In the genomic region with DNA sequence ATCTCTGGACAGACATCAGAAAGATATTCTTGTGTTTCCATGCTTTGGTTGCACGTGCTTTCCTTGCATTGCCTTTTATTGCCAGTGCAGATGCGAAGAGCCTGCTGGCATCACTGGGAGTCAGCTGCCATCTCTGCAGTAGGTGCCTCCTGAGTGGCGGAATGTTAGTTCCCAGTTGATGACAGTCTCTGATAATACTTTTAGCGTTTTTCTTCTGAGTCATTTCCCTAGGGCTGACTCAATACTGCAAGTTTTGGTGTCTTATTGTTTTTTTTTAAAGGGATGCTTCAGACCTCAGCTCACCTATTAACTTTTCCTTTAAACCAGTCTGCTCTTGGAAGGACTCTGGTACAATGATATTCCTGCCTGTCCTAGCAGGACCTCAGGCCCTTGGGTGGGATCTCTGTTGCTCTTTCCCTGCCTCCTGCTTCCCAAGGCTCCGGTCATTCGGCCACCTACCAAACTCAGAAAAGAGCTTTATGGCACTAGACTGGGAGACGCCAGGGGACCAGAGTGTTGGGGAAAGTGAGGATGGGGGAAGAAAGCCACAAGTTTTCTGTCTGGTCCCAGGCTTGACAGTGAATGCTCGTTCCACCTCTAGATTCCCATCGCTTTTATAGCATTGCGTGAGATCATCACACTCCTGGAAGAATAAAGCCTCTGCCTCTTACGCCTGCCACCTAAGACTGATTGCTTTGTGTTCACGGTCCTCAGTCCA, we compare ENCODE assay signal across 15 cellular contexts.
DNase-seq lines count a peak whose midpoint lies in the region; ATAC-seq, FAIRE-seq and TF ChIP-seq lines count a peak whose summit lies in the region.
"Had no signal": no experiment of that assay in that cellular context is flagged by ENCODE, and none has a peak within 500 bp of the region (broad histone marks: within the 10 kb centered on the region; RNA-seq: fewer than 3 reads in every experiment).

No MANE protein-coding gene starts in this region.

- 0 out of 5 replicates have a peak, but pooled peaks of 1 of the 2 experiments have one; percentile 32 for TF ChIP-seq RAD21 in A549 (conservative IDR thresholded peaks at IDR 0.05 in 1 of 2, IDR thresholded peaks at IDR 0.05 in 1 of 2)

- H3K27me3 Mint-ChIP-seq in H9 (ENCODE audit: low read depth): peaks cover 2% of the 10 kb centered on the region; the same call in 1 of the 2 replicates
- H3K27me3 Mint-ChIP-seq: activated naive CD4-positive, alpha-beta T cell treated with anti-CD3 and anti-CD28 coated beads, Interleukin-2, amount 50 U/mL, for 24 hours had no signal

- H3K56ac ChIP-seq in H9 (ENCODE audit: insufficient read length, low read depth, low read length): no peak overlapping the region

- peak; percentile 19 to 36; a peak in 2 of 5 replicates for TF ChIP-seq EP300 in A549 (IDR thresholded peaks at IDR 0.05)

- POLR2A ChIA-PET in A549 (lab: Yijun Ruan, JAX): no interaction called here

- H3K27ac Mint-ChIP-seq in H9: peak overlapping the region in 1 of 3 experiments; percentile 11; a peak in 2 of 7 replicates
- H3K27ac Mint-ChIP-seq: activated naive CD4-positive, alpha-beta T cell treated with anti-CD3 and anti-CD28 coated beads, Interleukin-2, amount 50 U/mL, for 24 hours had no signal

- H3K4me1 ChIP-seq in A549 (peaks cover 26% of the 10 kb centered on the region), H9 (ENCODE audit: insufficient read depth, low read length) (no peaks in the 10 kb centered on the region), vagina (no peaks in the 10 kb centered on the region)
- H3K4me1 ChIP-seq: left lung, parathyroid adenoma had no signal

- H2AFZ ChIP-seq in H9 (ENCODE audit: low read length): no peak overlapping the region
- H2AFZ ChIP-seq: parathyroid adenoma had no signal

- H3K27me3 ChIP-seq in H9 (ENCODE audit: insufficient read depth, low read length): no peaks in the 10 kb centered on the region
- no peaks in the 10 kb centered on the region for H3K27me3 ChIP-seq in vagina
- H3K27me3 ChIP-seq: left lung had no signal

- intact Hi-C loops in vagina (cut with DNase I): no loop called here

- no peak overlapping the region for H2BK15ac ChIP-seq in H9 (ENCODE audit: low read depth, low read length)

- H3K36me3 Mint-ChIP-seq in H9 (ENCODE audit: insufficient read depth in 1 of 3, low read depth in 3 of 3): no peaks in the 10 kb centered on the region
- H3K36me3 Mint-ChIP-seq: activated naive CD4-positive, alpha-beta T cell treated with anti-CD3 and anti-CD28 coated beads, Interleukin-2, amount 50 U/mL, for 24 hours; CD14-positive monocyte had no signal

- H3K4me3 Mint-ChIP-seq in H9: no peak overlapping the region
- H3K4me3 Mint-ChIP-seq: activated naive CD4-positive, alpha-beta T cell treated with anti-CD3 and anti-CD28 coated beads, Interleukin-2, amount 50 U/mL, for 24 hours; CD14-positive monocyte had no signal

- H3K9me3 Mint-ChIP-seq in H9: no peaks in the 10 kb centered on the region
- H3K9me3 Mint-ChIP-seq: activated naive CD4-positive, alpha-beta T cell treated with anti-CD3 and anti-CD28 coated beads, Interleukin-2, amount 50 U/mL, for 24 hours had no signal

- H2BK20ac ChIP-seq in H9 (ENCODE audit: low read depth, low read length, poor library complexity, severe bottlenecking): no peak overlapping the region

- TF ChIP-seq POLR2A in A549 (IDR thresholded peaks at IDR 0.05; ENCODE audit: low read length) (no peak), vagina (IDR thresholded peaks at IDR 0.05) (no peak)

- H2BK12ac ChIP-seq in H9 (ENCODE audit: insufficient read length, low read depth, low read length): no peak overlapping the region

- peaks cover 0 to 4% of the 10 kb centered on the region in 2 experiments; a peak in 1 of 4 replicates for H3K4me1 Mint-ChIP-seq in H9
- H3K4me1 Mint-ChIP-seq: activated naive CD4-positive, alpha-beta T cell treated with anti-CD3 and anti-CD28 coated beads, Interleukin-2, amount 50 U/mL, for 24 hours; CD14-positive monocyte had no signal

- TF ChIP-seq CTCF in A549 (IDR thresholded peaks at IDR 0.05) (no peak), H9 (conservative IDR thresholded peaks at IDR 0.05) (no peak), coronary artery (IDR thresholded peaks at IDR 0.05) (no peak), vagina (IDR thresholded peaks at IDR 0.05) (no peak)

- H4K20me1 ChIP-seq in H9 (ENCODE audit: control insufficient read depth, insufficient read depth, insufficient read length): no peaks in the 10 kb centered on the region

- DNase-seq in A549 (ENCODE audit: low read depth in 1 of 2, low spot score in 1 of 2) (peak; percentile 39 to 66), H9 (no peak), SW 1271 (lab: John Stamatoyannopoulos, UW) (peak; percentile 92 to 97), fibroblast of the conjunctiva (ENCODE audit: low read depth) (peak; percentile 41), coronary artery (ENCODE audit: low spot score) (no peak), UCSD-AML1 (lab: John Stamatoyannopoulos, UW; ENCODE audit: unreplicated experiment) (no peak), GDM1 (lab: John Stamatoyannopoulos, UW) (no peak), vagina (ENCODE audit: extremely low spot score in 2 of 2) (no peak)
- DNase-seq: activated CD4-positive, alpha-beta T cell treated with anti-CD3 and anti-CD28 coated beads for 4 hours; left lung; NCI-H2107; SHP77 had no signal

- no peak overlapping the region for H4K91ac ChIP-seq in H9 (ENCODE audit: insufficient read length, low read depth, low read length)

- ATAC-seq in A549: peak; percentile 91 to 92
- ATAC-seq: left lung had no signal

- no peaks in the 10 kb centered on the region for H3K79me1 ChIP-seq in H9 (ENCODE audit: insufficient read depth, low read depth, low read length, poor library complexity, severe bottlenecking)

- H3K14ac ChIP-seq in H9 (ENCODE audit: insufficient read depth, low read length): no peak overlapping the region

- no peak overlapping the region for H4K5ac ChIP-seq in H9 (ENCODE audit: insufficient read length, low read depth, low read length)

- no peak overlapping the region for H3K9ac ChIP-seq in H9 (ENCODE audit: extremely low read depth, insufficient read length, low read length)
- H3K9ac ChIP-seq: parathyroid adenoma had no signal

- H3K27ac ChIP-seq in A549: peak overlapping the region; percentile 74 to 88
- no peak overlapping the region for H3K27ac ChIP-seq in H9 (ENCODE audit: insufficient read length, low read depth, low read length)
- no peak overlapping the region for H3K27ac ChIP-seq in coronary artery
- no peak overlapping the region for H3K27ac ChIP-seq in vagina
- H3K27ac ChIP-seq: left lung, parathyroid adenoma had no signal

- CTCF ChIA-PET in A549 (lab: Yijun Ruan, JAX): interaction anchor here (1.2 kb wide), 1 partner anchor 28 kb away, joined by 3 read pairs; no protein-coding TSS in a partner anchor

- H2AK5ac ChIP-seq in H9 (ENCODE audit: insufficient read length, low read length): no peak overlapping the region

- WGBS in A549 (ENCODE audit: missing lambda C conversion rate): 33% methylated on average over 12 of the region's 12 CpGs
- WGBS in H9 (ENCODE audit: extremely low coverage, insufficient read length, low lambda C conversion rate): no CpG with 5 or more reads among the region's 12 CpGs

- no peaks in the 10 kb centered on the region for H3K79me2 ChIP-seq in H9 (ENCODE audit: insufficient read depth, low read length)
- H3K79me2 ChIP-seq: parathyroid adenoma had no signal

- no peak overlapping the region for H4K8ac ChIP-seq in H9 (replicated peaks; ENCODE audit: insufficient read length, low read depth, low read length)

- no peak overlapping the region for H3K18ac ChIP-seq in H9 (ENCODE audit: insufficient read length, low read depth, low read length)

- H3T11ph ChIP-seq in H9 (ENCODE audit: low read length): peak overlapping the region; percentile 22

- H3K4me2 ChIP-seq in A549: peak overlapping the region; percentile 57
- H3K4me2 ChIP-seq in H9 (ENCODE audit: insufficient read depth, insufficient read length, low read length): no peak overlapping the region

- H3K9me3 ChIP-seq in A549 (no peaks in the 10 kb centered on the region), H9 (ENCODE audit: control insufficient read depth, low read depth, low read length) (no peaks in the 10 kb centered on the region), vagina (no peaks in the 10 kb centered on the region)
- H3K9me3 ChIP-seq: left lung had no signal

- no peak overlapping the region for H3K4ac ChIP-seq in H9 (ENCODE audit: low read depth, low read length)

- H3K36me3 ChIP-seq in vagina: no peaks in the 10 kb centered on the region
- H3K36me3 ChIP-seq: left lung had no signal

- H3K4me3 ChIP-seq in A549 (no peak overlapping the region), coronary artery (no peak overlapping the region), vagina (no peak overlapping the region)
- H3K4me3 ChIP-seq: left lung had no signal

- no peaks in the 10 kb centered on the region for H3K23me2 ChIP-seq in H9 (ENCODE audit: insufficient read length, low read depth, low read length, poor library complexity, severe bottlenecking)

- H2BK5ac ChIP-seq in H9 (ENCODE audit: insufficient read length, low read length): no peak overlapping the region

- no peak overlapping the region for H3K23ac ChIP-seq in H9 (ENCODE audit: insufficient read length, low read depth, low read length)

- no peak overlapping the region for H2BK120ac ChIP-seq in H9 (ENCODE audit: low read depth, low read length, poor library complexity, severe bottlenecking)

- no peak for FAIRE-seq in A549 (lab: Jason Lieb, UNC)

TF ChIP-seq in A549, 52 proteins besides CTCF, POLR2A, EP300 and RAD21 (continues in another document):
- TF ChIP-seq SMC3 (IDR thresholded peaks at IDR 0.05) (no peak), RARB (CRISPR knock-in tag; IDR thresholded peaks at IDR 0.05) (no peak), ESRRA (IDR thresholded peaks at IDR 0.05; ENCODE audit: borderline replicate concordance, low read length) (no peak), MYC (IDR thresholded peaks at IDR 0.05; ENCODE audit: borderline replicate concordance, low read length) (no peak)
- TF ChIP-seq, protein P1, sequence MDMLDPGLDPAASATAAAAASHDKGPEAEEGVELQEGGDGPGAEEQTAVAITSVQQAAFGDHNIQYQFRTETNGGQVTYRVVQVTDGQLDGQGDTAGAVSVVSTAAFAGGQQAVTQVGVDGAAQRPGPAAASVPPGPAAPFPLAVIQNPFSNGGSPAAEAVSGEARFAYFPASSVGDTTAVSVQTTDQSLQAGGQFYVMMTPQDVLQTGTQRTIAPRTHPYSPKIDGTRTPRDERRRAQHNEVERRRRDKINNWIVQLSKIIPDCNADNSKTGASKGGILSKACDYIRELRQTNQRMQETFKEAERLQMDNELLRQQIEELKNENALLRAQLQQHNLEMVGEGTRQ (IDR thresholded peaks at IDR 0.05): no peak

Comparison
In these comparisons a context has a peak if more than half of its experiments do, and no peak if none do; other contexts are left out.
1. DNase-seq: peak in A549 (2 of 2), SW 1271 (2 of 2) and fibroblast of the conjunctiva (single experiment); none in H9 (single experiment), coronary artery (single experiment), UCSD-AML1 (single experiment), GDM1 (single experiment) and vagina (0 of 2).
2. H3K27ac ChIP-seq: peak in A549 (2 of 2); none in H9 (single experiment), coronary artery (0 of 2) and vagina (single experiment).